Comparison of ENCODE assay signal across 21 cellular contexts in the genomic region with DNA sequence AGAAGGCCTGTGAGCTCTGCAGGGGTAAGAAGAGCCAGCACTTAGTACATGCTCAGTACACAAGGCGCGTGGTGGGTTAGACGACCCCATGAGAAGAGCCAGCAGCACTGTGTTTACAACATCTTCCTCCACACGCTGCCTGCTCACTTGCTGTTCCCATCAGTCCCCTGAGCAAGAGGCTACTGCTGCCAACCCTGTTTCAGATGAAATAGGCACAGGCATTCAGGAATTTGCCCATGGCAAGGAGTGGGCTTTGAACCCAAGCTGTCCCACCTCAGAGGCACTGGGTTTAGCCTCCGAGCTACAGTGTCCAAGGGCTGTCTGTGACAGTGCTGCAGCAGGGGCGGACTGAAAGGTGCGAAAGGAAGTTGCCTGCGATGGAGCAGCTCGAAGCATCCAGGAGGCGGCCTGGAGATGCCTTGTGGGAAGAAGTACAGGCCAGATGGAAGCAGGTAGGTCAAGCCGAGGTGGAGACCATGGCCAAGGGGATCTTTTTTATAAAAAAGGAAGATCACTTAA.
DNase-seq lines count a peak whose midpoint lies in the region; ATAC-seq and TF ChIP-seq lines count a peak whose summit lies in the region.
"Had no signal": no experiment of that assay in that cellular context is flagged by ENCODE, and none has a peak within 500 bp of the region (broad histone marks: within the 10 kb centered on the region; RNA-seq: fewer than 3 reads in every experiment).

No MANE protein-coding gene starts in this region.

- H3K4me3 Mint-ChIP-seq in brain = peak overlapping the region in 1 of 5 experiments; percentile 32
- no peak overlapping the region for H3K4me3 Mint-ChIP-seq in mesothelial cell of epicardium
- H3K4me3 Mint-ChIP-seq in effector memory CD8-positive, alpha-beta T cell = no peak overlapping the region

- in situ Hi-C loops in G401 (cut with HindIII; ENCODE audit: low sequenced_read_pairs) = no loop called here

- no peak overlapping the region for H3K4me3 ChIP-seq in hepatocyte

- H3K27me3 Mint-ChIP-seq in brain = peaks cover 8% of the 10 kb centered on the region
- peaks cover 60% of the 10 kb centered on the region for H3K27me3 Mint-ChIP-seq in mesothelial cell of epicardium (ENCODE audit: low read depth)
- peaks cover 18 to 62% of the 10 kb centered on the region in 2 donors for H3K27me3 Mint-ChIP-seq in effector memory CD8-positive, alpha-beta T cell

- H3K36me3 Mint-ChIP-seq in brain (no peaks in the 10 kb centered on the region), mesothelial cell of epicardium (no peaks in the 10 kb centered on the region)
- H3K36me3 Mint-ChIP-seq in effector memory CD8-positive, alpha-beta T cell (ENCODE audit: insufficient read depth) = no peaks in the 10 kb centered on the region

- no peaks in the 10 kb centered on the region for H4K20me1 ChIP-seq in hepatocyte (ENCODE audit: insufficient read depth, poor library complexity, severe bottlenecking)

- no peak for ATAC-seq in effector memory CD8-positive, alpha-beta T cell (replicated peaks)
- ATAC-seq: Panc1 had no signal

- no peak overlapping the region for H3K4me2 ChIP-seq in hepatocyte
- H3K4me2 ChIP-seq: SK-N-SH had no signal

- no peaks in the 10 kb centered on the region for H3K9me2 ChIP-seq in hepatocyte (replicated peaks; ENCODE audit: insufficient read depth)
- H3K9me2 ChIP-seq: SK-N-SH had no signal

- H3K27ac Mint-ChIP-seq in brain (peak overlapping the region in 4 of 5 experiments; percentile 43 to 96 (median 96)), mesothelial cell of epicardium (peak overlapping the region; percentile 75)
- H3K27ac Mint-ChIP-seq in effector memory CD8-positive, alpha-beta T cell = no peak overlapping the region
- H3K27ac Mint-ChIP-seq: IgD-negative memory B cell had no signal

- H2AFZ ChIP-seq in hepatocyte = no peak overlapping the region

- H3K4me1 Mint-ChIP-seq in brain = peaks cover 60% of the 10 kb centered on the region
- H3K4me1 Mint-ChIP-seq in mesothelial cell of epicardium = peaks cover 17% of the 10 kb centered on the region
- H3K4me1 Mint-ChIP-seq in effector memory CD8-positive, alpha-beta T cell (ENCODE audit: low read depth in 2 of 2) = no peaks in the 10 kb centered on the region
- H3K4me1 Mint-ChIP-seq: IgD-negative memory B cell had no signal

- no peaks in the 10 kb centered on the region for H3K4me1 ChIP-seq in hepatocyte (ENCODE audit: insufficient read depth)

- H3K27me3 ChIP-seq in hepatocyte = peaks cover 17% of the 10 kb centered on the region

- WGBS in hepatocyte (ENCODE audit: low lambda C conversion rate, missing lambda C conversion rate) = 81% methylated on average over 11 of the region's 11 CpGs

- no peak for TF ChIP-seq CTCF in brain (conservative IDR thresholded peaks at IDR 0.05)
- TF ChIP-seq CTCF in mesothelial cell of epicardium (IDR thresholded peaks at IDR 0.05; ENCODE audit: unreplicated experiment) = no peak
- no peak for TF ChIP-seq CTCF in hepatocyte (IDR thresholded peaks at IDR 0.05; ENCODE audit: poor library complexity)

- no peaks in the 10 kb centered on the region for H3K79me2 ChIP-seq in hepatocyte

- H3K27ac ChIP-seq in temporal lobe (ENCODE audit: low read depth, low read length) = peak overlapping the region; percentile 54
- no peak overlapping the region for H3K27ac ChIP-seq in hepatocyte
- H3K27ac ChIP-seq: C4-2B had no signal

- no peaks in the 10 kb centered on the region for H3K36me3 ChIP-seq in hepatocyte (replicated peaks; ENCODE audit: insufficient read depth, low read depth)

- H3K9me3 ChIP-seq in hepatocyte (ENCODE audit: low read depth) = no peaks in the 10 kb centered on the region
- H3K9me3 ChIP-seq: SK-N-SH had no signal

- DNase-seq in G401 (ENCODE audit: low spot score) (peak; percentile 12), mesothelial cell of epicardium (ENCODE audit: low spot score in 2 of 2, unreplicated experiment in 2 of 2) (no peak), occipital lobe (lab: John Stamatoyannopoulos, UW) (no peak), foreskin melanocyte (no peak), hepatocyte (ENCODE audit: low spot score) (no peak)
- no peak for DNase-seq in effector memory CD8-positive, alpha-beta T cell
- DNase-seq: ACHN, GF-D8, GOT3, NCI-H1105 treated with DMSO at 0.1 percent for 48 hours, NCI-H2029 treated with DMSO at 0.1 percent for 48 hours, NCI-H2171, NCI-H524 treated with DMSO at 0.1 percent for 48 hours, NCI-H82, SIG-M5, SK-N-SH had no signal

- H3K9me3 Mint-ChIP-seq in brain (peaks cover 0 to 2% (median 0%) of the 10 kb centered on the region in 5 experiments), mesothelial cell of epicardium (no peaks in the 10 kb centered on the region)
- no peaks in the 10 kb centered on the region for H3K9me3 Mint-ChIP-seq in effector memory CD8-positive, alpha-beta T cell
- H3K9me3 Mint-ChIP-seq: IgD-negative memory B cell had no signal

Comparison
In these comparisons a context has a peak if more than half of its experiments do, and no peak if none do; other contexts are left out.
1. H3K27ac Mint-ChIP-seq: peak in brain (4 of 5) and mesothelial cell of epicardium (single experiment); none in effector memory CD8-positive, alpha-beta T cell (0 of 2).